14 cellular contexts compared by ENCODE assay signal in genomic region chr3:145355175-145355574, GRCh38.
DNase-seq lines count a peak whose midpoint lies in the region; ATAC-seq and TF ChIP-seq lines count a peak whose summit lies in the region.
"Had no signal": no experiment of that assay in that cellular context is flagged by ENCODE, and none has a peak within 500 bp of the region (broad histone marks: within the 10 kb centered on the region; RNA-seq: fewer than 3 reads in every experiment).

No MANE protein-coding gene starts in this region.

- H2AK5ac ChIP-seq in mesendoderm (ENCODE audit: low read length), result no peak overlapping the region

- H3K9ac ChIP-seq in mesendoderm (ENCODE audit: low read length), result no peak overlapping the region
- H3K9ac ChIP-seq: GM23248 had no signal

- no peak overlapping the region for H3K27ac Mint-ChIP-seq in stimulated activated effector memory CD8-positive, alpha-beta T cell treated with anti-CD3 and anti-CD28 coated beads, Interleukin-12 subunit alpha, Interleukin-12 subunit beta, amount 100 ng/mL, for 72 hours
- H3K27ac Mint-ChIP-seq: CD4-positive, alpha-beta T cell had no signal

- no peaks in the 10 kb centered on the region for H3K4me1 Mint-ChIP-seq in stimulated activated effector memory CD8-positive, alpha-beta T cell treated with anti-CD3 and anti-CD28 coated beads, Interleukin-12 subunit alpha, Interleukin-12 subunit beta, amount 100 ng/mL, for 72 hours

- peaks cover 18% of the 10 kb centered on the region for H3K9me3 ChIP-seq in WERI-Rb-1 (ENCODE audit: severe bottlenecking)
- H3K9me3 ChIP-seq: Caco-2 had no signal

- H3K9me3 Mint-ChIP-seq in stimulated activated effector memory CD8-positive, alpha-beta T cell treated with anti-CD3 and anti-CD28 coated beads, Interleukin-12 subunit alpha, Interleukin-12 subunit beta, amount 100 ng/mL, for 72 hours, result peaks cover 20% of the 10 kb centered on the region

- no peak overlapping the region for H3K4ac ChIP-seq in mesendoderm (ENCODE audit: low read depth, low read length)

- H4K8ac ChIP-seq in mesendoderm (ENCODE audit: low read depth, low read length), result no peak overlapping the region

- H2BK5ac ChIP-seq in mesendoderm (ENCODE audit: low read length), result no peak overlapping the region

- H2BK120ac ChIP-seq in mesendoderm (ENCODE audit: low read depth, low read length), result no peak overlapping the region

- intact Hi-C loops in cardiac septum (cut with DNase I), result no loop called here

- H4K5ac ChIP-seq in mesendoderm (ENCODE audit: low read length), result no peak overlapping the region

- no peak overlapping the region for H3K4me2 ChIP-seq in mesendoderm (ENCODE audit: low read length)

- no peak overlapping the region for H2BK15ac ChIP-seq in mesendoderm (replicated peaks; ENCODE audit: low read depth)

- no peaks in the 10 kb centered on the region for H3K4me1 ChIP-seq in mesendoderm (ENCODE audit: control insufficient read depth, low read depth, low read length)
- H3K4me1 ChIP-seq: Caco-2 had no signal

- no CpG with 5 or more reads among the region's 4 CpGs for whole genome bisulfite sequencing in mesendoderm (ENCODE audit: extremely low coverage, insufficient coverage, low lambda C conversion rate)

- H3K36me3 ChIP-seq in WERI-Rb-1 (no peaks in the 10 kb centered on the region), mesendoderm (ENCODE audit: control insufficient read depth, insufficient read depth, low read length) (no peaks in the 10 kb centered on the region)

- no peak overlapping the region for H3K23ac ChIP-seq in mesendoderm (ENCODE audit: low read length)

- no peaks in the 10 kb centered on the region for H3K79me1 ChIP-seq in mesendoderm (ENCODE audit: low read length)

- H3K4me3 ChIP-seq in WERI-Rb-1 (ENCODE audit: low read depth, low read length) (no peak overlapping the region), mesendoderm (ENCODE audit: low read length) (no peak overlapping the region)
- H3K4me3 ChIP-seq: GM23248 had no signal

- no peak overlapping the region for H3K56ac ChIP-seq in mesendoderm (ENCODE audit: low read length)

- H3K27me3 ChIP-seq in WERI-Rb-1 (ENCODE audit: insufficient read depth, low read depth, severe bottlenecking) (no peaks in the 10 kb centered on the region), mesendoderm (ENCODE audit: insufficient read depth, low read length, poor library complexity) (no peaks in the 10 kb centered on the region)

- H3K4me3 Mint-ChIP-seq in stimulated activated effector memory CD8-positive, alpha-beta T cell treated with anti-CD3 and anti-CD28 coated beads, Interleukin-12 subunit alpha, Interleukin-12 subunit beta, amount 100 ng/mL, for 72 hours, result no peak overlapping the region
- H3K4me3 Mint-ChIP-seq: CD4-positive, alpha-beta T cell had no signal

- peak; percentile 19 for ATAC-seq in stimulated activated effector memory CD8-positive, alpha-beta T cell treated with anti-CD3 and anti-CD28 coated beads, Interleukin-12 subunit alpha, Interleukin-12 subunit beta, amount 100 ng/mL, for 72 hours
- ATAC-seq in HG02970 (IDR thresholded peaks at IDR 0.05; ENCODE audit: low FRiP score, unreplicated experiment) (no peak), GM18873 (IDR thresholded peaks at IDR 0.05; ENCODE audit: low FRiP score, unreplicated experiment) (no peak)

- H3K79me2 ChIP-seq in mesendoderm (ENCODE audit: control insufficient read depth, insufficient read depth, low read length), result no peaks in the 10 kb centered on the region

- TF ChIP-seq CTCF in WERI-Rb-1 (IDR thresholded peaks at IDR 0.05; ENCODE audit: low read depth, low read length), result no peak

- no peak overlapping the region for H3K18ac ChIP-seq in mesendoderm (ENCODE audit: low read length)

- H3K27ac ChIP-seq in WERI-Rb-1 (no peak overlapping the region), mesendoderm (ENCODE audit: low read depth, low read length) (no peak overlapping the region)
- H3K27ac ChIP-seq: C4-2B, GM23248 had no signal

- H3K36me3 Mint-ChIP-seq in stimulated activated effector memory CD8-positive, alpha-beta T cell treated with anti-CD3 and anti-CD28 coated beads, Interleukin-12 subunit alpha, Interleukin-12 subunit beta, amount 100 ng/mL, for 72 hours, result no peaks in the 10 kb centered on the region

- DNase-seq in WERI-Rb-1 (peak; percentile 58), astrocyte of the hippocampus (ENCODE audit: low read depth, low spot score) (peak; percentile 1), mesendoderm (peak; percentile 33), cardiac septum (ENCODE audit: low spot score) (no peak)
- no peak for DNase-seq in stimulated activated effector memory CD8-positive, alpha-beta T cell treated with anti-CD3 and anti-CD28 coated beads, Interleukin-12 subunit alpha, Interleukin-12 subunit beta, amount 100 ng/mL, for 72 hours (ENCODE audit: low spot score in 2 of 2)
- DNase-seq: AML-193; Caco-2; CD4-positive, alpha-beta T cell; GM23248; HCEC 1CT; IMR-90 had no signal

Comparison
In these comparisons a context has a peak if more than half of its experiments do, and no peak if none do; other contexts are left out.
1. DNase-seq: peak in WERI-Rb-1 (single experiment), astrocyte of the hippocampus (single experiment) and mesendoderm (single experiment); none in stimulated activated effector memory CD8-positive, alpha-beta T cell treated with anti-CD3 and anti-CD28 coated beads, Interleukin-12 subunit alpha, Interleukin-12 subunit beta, amount 100 ng/mL, for 72 hours (0 of 2) and cardiac septum (single experiment).